In the genomic region with DNA sequence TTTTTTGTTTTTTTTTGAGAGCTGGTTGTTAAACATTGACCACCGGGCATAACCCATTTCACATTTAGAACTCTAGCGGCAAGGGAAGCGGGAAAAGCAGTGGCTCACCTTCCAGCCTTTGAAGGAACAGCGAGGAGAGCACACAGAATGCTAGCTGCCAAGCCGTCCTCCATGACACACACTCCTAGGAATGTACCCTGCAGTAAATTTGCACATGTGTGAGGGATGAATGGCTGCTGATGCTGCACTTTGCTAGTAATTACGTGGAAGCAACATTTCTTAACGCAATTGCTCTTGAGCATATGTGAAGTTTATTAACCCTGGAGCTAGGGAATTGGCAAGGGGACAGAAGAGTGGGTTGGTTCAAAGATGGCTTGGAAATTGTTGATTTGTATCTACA, we compare ENCODE assay signal across 8 cellular contexts.
DNase-seq lines count a peak whose midpoint lies in the region; ATAC-seq and TF ChIP-seq lines count a peak whose summit lies in the region.

No MANE protein-coding gene starts in this region.

- no peaks in the 10 kb centered on the region for H3K27me3 Mint-ChIP-seq in activated CD4-positive, alpha-beta T cell treated with anti-CD3 and anti-CD28 coated beads, Interleukin-2, amount 10 ng/mL, durations not matched to agents 7 days and 5 days
- H3K27me3 Mint-ChIP-seq in activated naive CD8-positive, alpha-beta T cell treated with anti-CD3 and anti-CD28 coated beads, Interleukin-2, amount 10 ng/mL, durations not matched to agents 7 days and 5 days: no peaks in the 10 kb centered on the region
- H3K27me3 Mint-ChIP-seq in immature natural killer cell (ENCODE audit: low read depth in 3 of 3): peaks cover 0 to 10% (median 4%) of the 10 kb centered on the region in 3 donors
- H3K27me3 Mint-ChIP-seq in type B pancreatic cell: peaks cover 6% of the 10 kb centered on the region

- peaks cover 36% of the 10 kb centered on the region for H3K36me3 Mint-ChIP-seq in activated CD4-positive, alpha-beta T cell treated with anti-CD3 and anti-CD28 coated beads, Interleukin-2, amount 10 ng/mL, durations not matched to agents 7 days and 5 days (ENCODE audit: low read depth)
- peaks cover 32% of the 10 kb centered on the region for H3K36me3 Mint-ChIP-seq in activated naive CD8-positive, alpha-beta T cell treated with anti-CD3 and anti-CD28 coated beads, Interleukin-2, amount 10 ng/mL, durations not matched to agents 7 days and 5 days
- H3K36me3 Mint-ChIP-seq in immature natural killer cell (no peaks in the 10 kb centered on the region), type B pancreatic cell (peaks cover 4% of the 10 kb centered on the region)

- DNase-seq in activated CD4-positive, alpha-beta T cell treated with anti-CD3 and anti-CD28 coated beads, Interleukin-2, amount 10 ng/mL, durations not matched to agents 7 days and 5 days: no peak
- DNase-seq in activated CD4-positive, alpha-beta T cell treated with anti-CD3 and anti-CD28 coated beads, Interleukin-2, amount 50 U/mL, for 4 hours: no peak
- no peak for DNase-seq in activated naive CD8-positive, alpha-beta T cell treated with anti-CD3 and anti-CD28 coated beads, Interleukin-2, amount 10 ng/mL, durations not matched to agents 7 days and 5 days
- no peak for DNase-seq in immature natural killer cell
- no peak for DNase-seq in type B pancreatic cell (ENCODE audit: extremely low spot score, unreplicated experiment)

- POLR2A ChIA-PET in activated CD4-positive, alpha-beta T cell treated with anti-CD3 and anti-CD28 coated beads, Interleukin-2, amount 10 ng/mL, durations not matched to agents 7 days and 5 days (lab: Charles Lee): interaction anchor here (0.5 kb wide), 1 partner anchor 97 kb away, joined by 4 read pairs; no protein-coding TSS in a partner anchor
- POLR2A ChIA-PET in activated naive CD8-positive, alpha-beta T cell treated with anti-CD3 and anti-CD28 coated beads, Interleukin-2, amount 10 ng/mL, durations not matched to agents 7 days and 5 days (lab: Charles Lee): interaction anchor here (0.8 to 2.1 kb wide), 6 partner anchors 9 to 124 kb away, joined by 3 to 14 read pairs (median 4); partner anchors contain the start of gene CHSY1

- CTCF ChIA-PET in activated CD4-positive, alpha-beta T cell treated with anti-CD3 and anti-CD28 coated beads, Interleukin-2, amount 10 ng/mL, durations not matched to agents 7 days and 5 days (lab: Charles Lee): interaction anchor here (1.0 to 1.9 kb wide), 7 partner anchors 9 to 40 kb away, joined by 3 to 7 read pairs (median 4); no protein-coding TSS in a partner anchor

- H3K9me3 Mint-ChIP-seq in activated CD4-positive, alpha-beta T cell treated with anti-CD3 and anti-CD28 coated beads, Interleukin-2, amount 10 ng/mL, durations not matched to agents 7 days and 5 days: peaks cover 23% of the 10 kb centered on the region
- peaks cover 11% of the 10 kb centered on the region for H3K9me3 Mint-ChIP-seq in activated naive CD8-positive, alpha-beta T cell treated with anti-CD3 and anti-CD28 coated beads, Interleukin-2, amount 10 ng/mL, durations not matched to agents 7 days and 5 days
- H3K9me3 Mint-ChIP-seq in immature natural killer cell: no peaks in the 10 kb centered on the region
- H3K9me3 Mint-ChIP-seq in type B pancreatic cell: peaks cover 15% of the 10 kb centered on the region

- peaks cover 63% of the 10 kb centered on the region for H3K4me1 Mint-ChIP-seq in activated CD4-positive, alpha-beta T cell treated with anti-CD3 and anti-CD28 coated beads, Interleukin-2, amount 10 ng/mL, durations not matched to agents 7 days and 5 days
- peaks cover 56% of the 10 kb centered on the region for H3K4me1 Mint-ChIP-seq in activated naive CD8-positive, alpha-beta T cell treated with anti-CD3 and anti-CD28 coated beads, Interleukin-2, amount 10 ng/mL, durations not matched to agents 7 days and 5 days
- peaks cover 56% of the 10 kb centered on the region in 2 donors for H3K4me1 Mint-ChIP-seq in immature natural killer cell
- H3K4me1 Mint-ChIP-seq in type B pancreatic cell (ENCODE audit: unreplicated experiment): peaks cover 44% of the 10 kb centered on the region

- H3K27ac Mint-ChIP-seq in activated CD4-positive, alpha-beta T cell treated with anti-CD3 and anti-CD28 coated beads, Interleukin-2, amount 10 ng/mL, durations not matched to agents 7 days and 5 days: peak overlapping the region; percentile 99
- peak overlapping the region; percentile 98 for H3K27ac Mint-ChIP-seq in activated naive CD8-positive, alpha-beta T cell treated with anti-CD3 and anti-CD28 coated beads, Interleukin-2, amount 10 ng/mL, durations not matched to agents 7 days and 5 days
- H3K27ac Mint-ChIP-seq in immature natural killer cell (peak overlapping the region; percentile 91 to 97 (median 94)), type B pancreatic cell (peak overlapping the region; percentile 29)

- TF ChIP-seq CTCF in type B pancreatic cell (conservative IDR thresholded peaks at IDR 0.05): no peak

- no peak for ATAC-seq in activated naive CD8-positive, alpha-beta T cell treated with anti-CD3 and anti-CD28 coated beads, Interleukin-2, amount 10 ng/mL, durations not matched to agents 7 days and 5 days (ENCODE audit: low read depth)
- ATAC-seq in HG02973 (IDR thresholded peaks at IDR 0.05; ENCODE audit: unreplicated experiment) (no peak), HG03571 (IDR thresholded peaks at IDR 0.05; ENCODE audit: unreplicated experiment) (no peak), GM19467 (IDR thresholded peaks at IDR 0.05; ENCODE audit: unreplicated experiment) (no peak)

- no peak overlapping the region for H3K4me3 Mint-ChIP-seq in activated CD4-positive, alpha-beta T cell treated with anti-CD3 and anti-CD28 coated beads, Interleukin-2, amount 10 ng/mL, durations not matched to agents 7 days and 5 days
- peak overlapping the region; percentile 83 for H3K4me3 Mint-ChIP-seq in activated naive CD8-positive, alpha-beta T cell treated with anti-CD3 and anti-CD28 coated beads, Interleukin-2, amount 10 ng/mL, durations not matched to agents 7 days and 5 days
- peak overlapping the region in 3 of 5 donors; percentile 39 to 83 (median 82) for H3K4me3 Mint-ChIP-seq in immature natural killer cell
- peak overlapping the region; percentile 29 for H3K4me3 Mint-ChIP-seq in type B pancreatic cell

Comparison
In these comparisons a context has a peak if more than half of its experiments do, and no peak if none do; other contexts are left out.
1. H3K27ac Mint-ChIP-seq: peak in every context shown above with its lines; median percentile 99 in activated CD4-positive, alpha-beta T cell treated with anti-CD3 and anti-CD28 coated beads, Interleukin-2, amount 10 ng/mL, durations not matched to agents 7 days and 5 days; 98 in activated naive CD8-positive, alpha-beta T cell treated with anti-CD3 and anti-CD28 coated beads, Interleukin-2, amount 10 ng/mL, durations not matched to agents 7 days and 5 days; 94 in immature natural killer cell; 29 in type B pancreatic cell.